ENCODE assay signal across 6 cellular contexts in genomic region chr11:28142724-28143123, GRCh38.
"Had no signal": no experiment of that assay in that cellular context is flagged by ENCODE, and none has a peak within 500 bp of the region (broad histone marks: within the 10 kb centered on the region; RNA-seq: fewer than 3 reads in every experiment).

No MANE protein-coding gene starts in this region.

- H3K27ac Mint-ChIP-seq: GM23338, HFFc6, IgD-negative memory B cell had no signal

- H3K4me2 ChIP-seq: GM23338 had no signal

- H3K4me1 Mint-ChIP-seq: GM23338 had no signal

- H3K4me3 Mint-ChIP-seq: GM23338, H9, HFFc6, IgD-negative memory B cell had no signal

- DNase-seq: H9, HCEC 1CT, HFFc6, KBM-7 had no signal

- ATAC-seq: GM23338 had no signal

- H3K4me3 ChIP-seq: GM23338 had no signal

- H3K27me3 Mint-ChIP-seq: IgD-negative memory B cell had no signal
